1 cellular context compared by ENCODE assay signal in the genomic region with DNA sequence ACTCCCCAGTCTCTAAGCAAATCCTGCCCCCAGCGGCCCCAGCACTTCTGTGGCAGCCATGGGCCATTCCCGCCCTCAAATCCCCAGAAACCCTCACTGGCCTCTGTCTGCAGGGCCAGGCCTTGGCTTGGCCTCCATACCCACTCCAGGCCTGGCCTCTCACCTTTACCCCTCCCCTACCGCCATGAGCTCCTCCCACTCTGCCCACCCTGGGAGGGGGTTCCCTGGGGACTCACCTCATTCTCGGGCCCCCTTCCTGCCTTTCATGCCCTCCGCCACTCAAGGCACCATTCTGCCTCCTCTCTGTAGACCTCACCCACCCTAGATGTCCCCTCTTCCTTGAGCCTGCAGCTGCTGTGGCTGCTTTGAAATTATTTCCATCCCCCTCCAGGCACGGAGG.
TF ChIP-seq lines count a peak whose summit lies in the region.

No MANE protein-coding gene starts in this region.

TF ChIP-seq in H1, 55 proteins besides CTCF, POLR2A, EP300 and RAD21 (continued from another document):
- TF ChIP-seq SAP30 (IDR thresholded peaks at IDR 0.05; ENCODE audit: insufficient read depth, insufficient replicate concordance, low read length) (no peak), E2F6 (IDR thresholded peaks at IDR 0.05) (no peak), CTBP2 (IDR thresholded peaks at IDR 0.05; ENCODE audit: borderline replicate concordance, insufficient read depth, insufficient read length, low read length) (no peak), CEBPB (IDR thresholded peaks at IDR 0.05; ENCODE audit: low read depth, low read length) (no peak), KDM1A (IDR thresholded peaks at IDR 0.05; ENCODE audit: borderline replicate concordance, low read length) (no peak), HDAC6 (IDR thresholded peaks at IDR 0.05; ENCODE audit: low read depth, low read length) (no peak), SRF (IDR thresholded peaks at IDR 0.05; ENCODE audit: low read depth, low read length) (no peak), SP4 (IDR thresholded peaks at IDR 0.05; ENCODE audit: low read length) (no peak), POU5F1 (IDR thresholded peaks at IDR 0.05; ENCODE audit: low read depth, low read length) (no peak)
